Comparison of ENCODE assay signal across 9 cellular contexts in genomic region chr10:126062132-126063032, GRCh38.
DNase-seq lines count a peak whose midpoint lies in the region; ATAC-seq and TF ChIP-seq lines count a peak whose summit lies in the region.
"Had no signal": no experiment of that assay in that cellular context is flagged by ENCODE, and none has a peak within 500 bp of the region (broad histone marks: within the 10 kb centered on the region; RNA-seq: fewer than 3 reads in every experiment).

No MANE protein-coding gene starts in this region.

- peak; percentile 87 for ATAC-seq in Panc1
- no peak for ATAC-seq in HG02759 (IDR thresholded peaks at IDR 0.05; ENCODE audit: unreplicated experiment)

- intact Hi-C loops in Panc1 (cut with micrococcal nuclease; ENCODE audit: unreplicated experiment) = no loop called here

- H3K36me3 ChIP-seq in Panc1 (ENCODE audit: control insufficient read depth, insufficient read depth, low read length) = no peaks in the 10 kb centered on the region
- H3K36me3 ChIP-seq: cardiac muscle cell had no signal

- no peak for TF ChIP-seq CTCF in Panc1 (IDR thresholded peaks at IDR 0.05)

- H3K4me3 ChIP-seq in Panc1 (ENCODE audit: low read depth in 2 of 2, low read length in 2 of 2) = no peak overlapping the region
- H3K4me3 ChIP-seq: cardiac muscle cell had no signal

- H3K9me3 ChIP-seq in Panc1 (ENCODE audit: control insufficient read depth, insufficient read depth, low read depth, low read length) = no peaks in the 10 kb centered on the region

- BruUV-seq in Panc1 (replicated peaks; lab: Mats Ljungman, UMichigan) = no TSS peak

- peak overlapping the region; percentile 69 for H3K27ac ChIP-seq in Panc1 (ENCODE audit: low read length)
- H3K27ac ChIP-seq: cardiac muscle cell had no signal

- H3K27ac Mint-ChIP-seq in T-helper 2 cell treated with Interferon-gamma antibody and Interleukin-4, amounts not matched to agents 5 μg/mL and 100 μg/mL, for 36 hours = no peak overlapping the region

- H3K27me3 ChIP-seq in Panc1 (ENCODE audit: control insufficient read depth, insufficient read depth, low read length) = no peaks in the 10 kb centered on the region
- H3K27me3 ChIP-seq: cardiac muscle cell had no signal

- CTCF ChIA-PET in Panc1 (lab: Charles Lee) = no interaction called here

- no peaks in the 10 kb centered on the region for H3K9me3 Mint-ChIP-seq in T-helper 2 cell treated with Interferon-gamma antibody and Interleukin-4, amounts not matched to agents 5 μg/mL and 100 μg/mL, for 36 hours

- peaks cover 2% of the 10 kb centered on the region for H3K27me3 Mint-ChIP-seq in T-helper 2 cell treated with Interferon-gamma antibody and Interleukin-4, amounts not matched to agents 5 μg/mL and 100 μg/mL, for 36 hours (ENCODE audit: low read depth)

- POLR2A ChIA-PET in Panc1 (lab: Charles Lee) = interaction anchor here (0.6 kb wide), 1 partner anchor 183 kb away, joined by 8 read pairs; no protein-coding TSS in a partner anchor

- in situ Hi-C loops in Panc1 (cut with HindIII; ENCODE audit: low pct_unique_long_range_greater_than_20kb, low sequenced_read_pairs) = no loop called here

- H3K4me3 Mint-ChIP-seq in T-helper 2 cell treated with Interferon-gamma antibody and Interleukin-4, amounts not matched to agents 5 μg/mL and 100 μg/mL, for 36 hours = no peak overlapping the region

- H3K4me1 ChIP-seq in Panc1 (ENCODE audit: control insufficient read depth, insufficient read depth, low read length) = peaks cover 38% of the 10 kb centered on the region

- DNase-seq in AG20443 (ENCODE audit: low spot score) (peak; percentile 95), Panc1 (ENCODE audit: low read depth, low spot score) (peak; percentile 93), fibroblast of gingiva (ENCODE audit: low read depth) (peak; percentile 94), non-pigmented ciliary epithelial cell (ENCODE audit: low read depth) (peak; percentile 99), SKM-1 (lab: John Stamatoyannopoulos, UW; ENCODE audit: unreplicated experiment) (no peak), cortex of kidney (lab: John Stamatoyannopoulos, UW) (no peak)
- DNase-seq in T-helper 2 cell treated with Interferon-gamma antibody and Interleukin-4, amounts not matched to agents 5 μg/mL and 100 μg/mL, for 36 hours (ENCODE audit: low spot score) = no peak

- H3K36me3 Mint-ChIP-seq in T-helper 2 cell treated with Interferon-gamma antibody and Interleukin-4, amounts not matched to agents 5 μg/mL and 100 μg/mL, for 36 hours (ENCODE audit: low read depth) = no peaks in the 10 kb centered on the region

- no peaks in the 10 kb centered on the region for H3K4me1 Mint-ChIP-seq in T-helper 2 cell treated with Interferon-gamma antibody and Interleukin-4, amounts not matched to agents 5 μg/mL and 100 μg/mL, for 36 hours (ENCODE audit: low read depth)

Comparison
In these comparisons a context has a peak if more than half of its experiments do, and no peak if none do; other contexts are left out.
1. DNase-seq: peak in AG20443 (single experiment), Panc1 (single experiment), fibroblast of gingiva (single experiment) and non-pigmented ciliary epithelial cell (single experiment); none in SKM-1 (single experiment), cortex of kidney (single experiment) and T-helper 2 cell treated with Interferon-gamma antibody and Interleukin-4, amounts not matched to agents 5 μg/mL and 100 μg/mL, for 36 hours (single experiment).